8 cellular contexts compared by ENCODE assay signal in the genomic region with DNA sequence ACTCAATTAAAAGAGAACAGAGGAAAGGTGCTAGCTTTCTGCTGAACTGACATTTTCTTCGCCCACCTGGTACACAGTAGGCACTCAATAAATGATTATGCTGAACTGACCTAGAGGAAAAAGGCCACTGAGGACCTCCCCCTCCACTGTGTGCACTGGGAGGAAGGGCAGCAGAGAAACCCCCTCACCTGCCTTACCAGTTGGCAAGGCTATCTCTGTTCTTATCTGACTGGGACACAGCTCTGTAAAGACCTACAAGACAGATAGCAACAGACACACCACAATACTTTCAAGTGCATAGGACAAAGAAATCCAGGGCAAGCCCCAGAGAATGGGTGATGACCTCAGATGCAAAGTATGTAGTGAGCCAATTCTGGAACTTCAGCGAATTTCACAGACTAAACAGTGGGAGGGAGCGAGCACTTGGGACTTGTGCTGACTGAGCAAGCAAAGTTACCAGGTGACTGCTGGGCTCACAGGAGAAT. TPM values are rescaled to one million over a fixed set of nuclear protein-coding genes. Genes with fewer than 3 reads are reported as not detected.
DNase-seq lines count a peak whose midpoint lies in the region; ATAC-seq and TF ChIP-seq lines count a peak whose summit lies in the region.

No MANE protein-coding gene starts in this region.

- peak overlapping the region; percentile 69 for H3K4me2 ChIP-seq in smooth muscle cell

- H3K27ac ChIP-seq in Panc1 (ENCODE audit: low read length) (peak overlapping the region; percentile 55; the same call in 1 of the 2 replicates), smooth muscle cell (ENCODE audit: low read depth) (peak overlapping the region; percentile 100), tibial nerve (peak overlapping the region in 2 of 4 donors; percentile 1 to 44)

- H3K4me1 ChIP-seq in Panc1 (ENCODE audit: control insufficient read depth, insufficient read depth, low read length) (peaks cover 15% of the 10 kb centered on the region), smooth muscle cell (ENCODE audit: low read depth) (peaks cover 24% of the 10 kb centered on the region), tibial nerve (peaks cover 0 to 13% (median 0%) of the 10 kb centered on the region in 4 donors)

- no peak for TF ChIP-seq CTCF in Panc1 (IDR thresholded peaks at IDR 0.05)
- TF ChIP-seq CTCF in smooth muscle cell (IDR thresholded peaks at IDR 0.05; ENCODE audit: borderline replicate concordance, insufficient read depth, poor library complexity, severe bottlenecking) = no peak
- no peak for TF ChIP-seq CTCF in tibial nerve (IDR thresholded peaks at IDR 0.05)

- intact Hi-C loops in Panc1 (cut with micrococcal nuclease; ENCODE audit: unreplicated experiment) = no loop called here

- H3K9me3 ChIP-seq in Panc1 (ENCODE audit: control insufficient read depth, insufficient read depth, low read depth, low read length) (no peaks in the 10 kb centered on the region), smooth muscle cell (replicated peaks; ENCODE audit: low read depth) (no peaks in the 10 kb centered on the region), tibial nerve (peaks cover 0 to 9% (median 4%) of the 10 kb centered on the region in 4 donors)

- TF ChIP-seq POLR2A in tibial nerve (IDR thresholded peaks at IDR 0.05) = no peak

- DNase-seq in Panc1 (ENCODE audit: low read depth, low spot score) = peak; percentile 73
- DNase-seq in glomerular visceral epithelial cell (ENCODE audit: extremely low spot score) = peak; percentile 95
- DNase-seq in smooth muscle cell (lab: John Stamatoyannopoulos, UW; ENCODE audit: unreplicated experiment) = no peak
- no peak for DNase-seq in NCI-H510A (lab: John Stamatoyannopoulos, UW)
- no peak for DNase-seq in G401 (ENCODE audit: low spot score)
- DNase-seq in tibial nerve (ENCODE audit: low spot score in 2 of 2) = no peak
- no peak for DNase-seq in NCI-H2081 (lab: John Stamatoyannopoulos, UW)

- H3K4me3 ChIP-seq in Panc1 (ENCODE audit: low read depth in 2 of 2, low read length in 2 of 2) (no peak overlapping the region), smooth muscle cell (no peak overlapping the region), tibial nerve (no peak overlapping the region)

- CTCF ChIA-PET in Panc1 (lab: Charles Lee) = no interaction called here

- no peaks in the 10 kb centered on the region for H3K27me3 ChIP-seq in Panc1 (ENCODE audit: control insufficient read depth, insufficient read depth, low read length)
- no peaks in the 10 kb centered on the region for H3K27me3 ChIP-seq in smooth muscle cell (ENCODE audit: low read depth)
- no peaks in the 10 kb centered on the region for H3K27me3 ChIP-seq in tibial nerve

- no TSS peak for BruUV-seq in Panc1 (replicated peaks; lab: Mats Ljungman, UMichigan)

- POLR2A ChIA-PET in Panc1 (lab: Charles Lee) = interaction anchor here (0.6 kb wide), 1 partner anchor 326 kb away, joined by 3 read pairs; no protein-coding TSS in a partner anchor

- peaks cover 10% of the 10 kb centered on the region for H3F3A ChIP-seq in smooth muscle cell (ENCODE audit: low read depth)

- no peak for TF ChIP-seq EP300 in tibial nerve (IDR thresholded peaks at IDR 0.05)

- in situ Hi-C loops in Panc1 (cut with HindIII; ENCODE audit: low pct_unique_long_range_greater_than_20kb, low sequenced_read_pairs) = no loop called here
- in situ Hi-C loops in G401 (cut with HindIII; ENCODE audit: low sequenced_read_pairs) = no loop called here

- peak; percentile 80 for ATAC-seq in GM21529 (IDR thresholded peaks at IDR 0.05; ENCODE audit: unreplicated experiment)
- ATAC-seq in Panc1 = peak; percentile 69

- no peak overlapping the region for H2AFZ ChIP-seq in smooth muscle cell (ENCODE audit: low read depth)

- H4K20me1 ChIP-seq in smooth muscle cell (ENCODE audit: low read depth) = no peaks in the 10 kb centered on the region

- H3K79me2 ChIP-seq in smooth muscle cell (ENCODE audit: low read depth) = peaks cover 36% of the 10 kb centered on the region

- H3K36me3 ChIP-seq in Panc1 (ENCODE audit: control insufficient read depth, insufficient read depth, low read length) = 0 out of 2 replicates have a peak, but pooled peaks cover 2% of the 10 kb centered on the region
- H3K36me3 ChIP-seq in smooth muscle cell (ENCODE audit: low read depth) = peaks cover 22% of the 10 kb centered on the region
- peaks cover 0 to 32% (median 3%) of the 10 kb centered on the region in 3 donors for H3K36me3 ChIP-seq in tibial nerve

- 37% methylated on average over 3 of the region's 3 CpGs for WGBS in smooth muscle cell (ENCODE audit: low lambda C conversion rate)
- 53 to 67% methylated on average over 3 of the region's 3 CpGs for WGBS in tibial nerve, 2 donors

- H3K9ac ChIP-seq in smooth muscle cell (ENCODE audit: low read depth) = peak overlapping the region; percentile 90

RNA-seq across cellular contexts. Expression of a gene that starts 30.4 kb away (rescaled TPM):
- total RNA-seq in Panc1 (2021; ENCODE audit: unreplicated experiment) (183 TPM), smooth muscle cell (72.4 and 102 TPM in 2 replicates), tibial nerve (100 to 1,000 TPM; 113 to 150 (median 128) TPM)
- polyA plus RNA-seq in Panc1 (2012; ENCODE audit: insufficient read length) = 200 TPM
- 187 and 318 TPM in 2 replicates for polyA plus RNA-seq in smooth muscle cell
- not detected in 2 replicates for total RNA-seq in G401 (2014; rRNA removed; shearing (Covaris generic))

Comparison
In these comparisons a context has a peak if more than half of its experiments do, and no peak if none do; other contexts are left out.
1. DNase-seq: peak in Panc1 (single experiment) and glomerular visceral epithelial cell (single experiment); none in smooth muscle cell (single experiment), NCI-H510A (single experiment), G401 (single experiment), tibial nerve (0 of 2) and NCI-H2081 (0 of 2).
2. RNA of a gene that starts 30.4 kb away (total RNA-seq): 183 TPM in Panc1 (single experiment), 113 to 150 TPM in tibial nerve and 72.4 to 102 TPM in smooth muscle cell; not detected in G401; every median in the first group is over 10 times any median in the second.